15 cellular contexts compared by ENCODE assay signal in genomic region chr2:55524884-55525437, GRCh38. TPM values are rescaled to one million over a fixed set of nuclear protein-coding genes. Genes with fewer than 3 reads are reported as not detected.
A peak's percentile ranks its signal among the peaks of the same experiment; 100 is the strongest.
DNase-seq lines count a peak whose midpoint lies in the region; ATAC-seq and TF ChIP-seq lines count a peak whose summit lies in the region.
"Had no signal": no experiment of that assay in that cellular context is flagged by ENCODE, and none has a peak within 500 bp of the region (broad histone marks: within the 10 kb centered on the region; RNA-seq: fewer than 3 reads in every experiment).

No MANE protein-coding gene starts in this region.

- no peaks in the 10 kb centered on the region for H3K9me3 ChIP-seq in T-helper 17 cell (ENCODE audit: control insufficient read depth, low read length, poor library complexity, severe bottlenecking)
- no peaks in the 10 kb centered on the region for H3K9me3 ChIP-seq in liver (ENCODE audit: control insufficient read depth in 4 of 4, low read length in 3 of 4)
- H3K9me3 ChIP-seq in stomach: no peaks in the 10 kb centered on the region
- no peaks in the 10 kb centered on the region for H3K9me3 ChIP-seq in SJCRH30 (replicated peaks)
- H3K9me3 ChIP-seq: BLaER1 treated with 17β-estradiol and CSF1 and Interleukin-3, amounts not matched to agents 10 nM and 100 nM had no signal

- H3K4me3 Mint-ChIP-seq in T-helper 17 cell: no peak overlapping the region
- H3K4me3 Mint-ChIP-seq: B cell; CD8-positive, alpha-beta memory T cell; H9 had no signal

- H3K4me1 ChIP-seq in liver (ENCODE audit: control insufficient read depth in 4 of 4, insufficient read depth in 4 of 4, low read length in 3 of 4): peaks cover 0 to 6% (median 5%) of the 10 kb centered on the region in 4 donors
- peaks cover 0 to 28% (median 11%) of the 10 kb centered on the region in 4 donors for H3K4me1 ChIP-seq in stomach
- no peaks in the 10 kb centered on the region; the same call in 1 of the 2 replicates for H3K4me1 ChIP-seq in SJCRH30

- H3K27ac Mint-ChIP-seq in T-helper 17 cell: peak overlapping the region; percentile 65
- H3K27ac Mint-ChIP-seq: B cell; CD8-positive, alpha-beta memory T cell; H9 had no signal

- no peak for TF ChIP-seq POLR2A in stomach (IDR thresholded peaks at IDR 0.05)

- peaks cover 19% of the 10 kb centered on the region for H3K4me1 Mint-ChIP-seq in T-helper 17 cell

- H3K36me3 ChIP-seq in liver (ENCODE audit: control insufficient read depth in 4 of 4, insufficient read depth in 3 of 4, low read depth in 1 of 4, low read length in 3 of 4) (no peaks in the 10 kb centered on the region), stomach (peaks cover 19 to 74% (median 70%) of the 10 kb centered on the region in 4 donors), SJCRH30 (peaks cover 7% of the 10 kb centered on the region; the same call in 1 of the 2 replicates)

- no peak for ATAC-seq in T-helper 17 cell

- TF ChIP-seq EP300 in stomach (IDR thresholded peaks at IDR 0.05): no peak

- 98% methylated on average over 5 of the region's 5 CpGs for WGBS in liver
- WGBS in stomach, 5 donors: 46 to 58% (median 56%) methylated on average over 5 of the region's 5 CpGs

- H3K4me3 ChIP-seq in liver (ENCODE audit: low read depth in 1 of 3, low read length in 3 of 3) (no peak overlapping the region), stomach (no peak overlapping the region), SJCRH30 (no peak overlapping the region)
- H3K4me3 ChIP-seq: BLaER1 treated with 17β-estradiol and CSF1 and Interleukin-3, amounts not matched to agents 10 nM and 100 nM had no signal

- H3K27me3 Mint-ChIP-seq in T-helper 17 cell: no peaks in the 10 kb centered on the region
- H3K27me3 Mint-ChIP-seq: B cell; CD4-positive, CD25-positive, alpha-beta regulatory T cell; CD8-positive, alpha-beta memory T cell had no signal

- H3K27ac ChIP-seq in 22Rv1 (peak overlapping the region; percentile 19; the same call in 1 of the 2 replicates), liver (ENCODE audit: low read depth in 1 of 2, low read length in 2 of 2) (no peak overlapping the region), stomach (peak overlapping the region in 4 of 5 donors; percentile 41 to 58 (median 47)), SJCRH30 (no peak overlapping the region)
- H3K27ac ChIP-seq: BLaER1 treated with 17β-estradiol and CSF1 and Interleukin-3, amounts not matched to agents 10 nM and 100 nM; HL-60 had no signal

- H3K27me3 ChIP-seq in liver (ENCODE audit: control insufficient read depth in 4 of 4, insufficient read depth in 4 of 4, low read length in 3 of 4) (no peaks in the 10 kb centered on the region), stomach (no peaks in the 10 kb centered on the region), SJCRH30 (no peaks in the 10 kb centered on the region)
- H3K27me3 ChIP-seq: BLaER1 treated with 17β-estradiol and CSF1 and Interleukin-3, amounts not matched to agents 10 nM and 100 nM had no signal

- no peak for DNase-seq in T-helper 17 cell
- peak; percentile 65 for DNase-seq in stomach
- no peak for DNase-seq in stimulated activated CD4-positive, alpha-beta T cell treated with anti-CD3 and anti-CD28 coated beads, Interleukin-4, amount 100 ng/mL, for 4 hours
- DNase-seq in SJCRH30: no peak
- no peak for DNase-seq in T-helper 1 cell
- DNase-seq: CD4-positive, CD25-positive, alpha-beta regulatory T cell; CD8-positive, alpha-beta memory T cell; COR-L47; H9; IMR-90 had no signal

- no peak overlapping the region for H3K9ac ChIP-seq in liver (ENCODE audit: low read depth in 1 of 2, low read length in 2 of 2)
- H3K9ac ChIP-seq: BLaER1 treated with 17β-estradiol and CSF1 and Interleukin-3, amounts not matched to agents 10 nM and 100 nM had no signal

- peaks cover 2% of the 10 kb centered on the region for H3K36me3 Mint-ChIP-seq in T-helper 17 cell (ENCODE audit: low read depth)

- TF ChIP-seq CTCF in 22Rv1 (IDR thresholded peaks at IDR 0.05) (no peak), liver (IDR thresholded peaks at IDR 0.05; ENCODE audit: low read depth, low read length, missing input control) (no peak), stomach (IDR thresholded peaks at IDR 0.05) (no peak)

- intact Hi-C loops in stomach (cut with DNase I; ENCODE audit: low total_unique reads): no loop called here

- no peak for TF ChIP-seq RAD21 in liver (IDR thresholded peaks at IDR 0.05)

TF ChIP-seq in liver, 16 proteins besides CTCF, POLR2A, EP300 and RAD21:
- TF ChIP-seq RXRA (IDR thresholded peaks at IDR 0.05) (no peak), HNF4A (conservative IDR thresholded peaks at IDR 0.05) (peak; percentile 18 to 48), ATF3 (IDR thresholded peaks at IDR 0.05) (no peak), EGR1 (IDR thresholded peaks at IDR 0.05; ENCODE audit: low read depth in 2 of 2) (no peak)

RNA-seq across cellular contexts. Expression of gene CFAP36, which starts 5.4 kb away (rescaled TPM):
- total RNA-seq in T-helper 17 cell: 10 to 100 TPM; 38.7 to 49.7 TPM
- total RNA-seq in liver: 1 to 10 TPM; 2.7 to 5.0 TPM
- polyA plus RNA-seq in liver: 1 to 10 TPM; 6.7 to 8.9 TPM
- 100 to 1,000 TPM in 1 of 5 donors, 10 to 100 TPM in 3, 1 to 10 TPM in 1; 5.2 to 102 (median 22.2) TPM for total RNA-seq in stomach
- 10 to 100 TPM; 39.9 to 71.8 (median 50.3) TPM for polyA plus RNA-seq in stomach
- 21.3 and 22.1 TPM in 2 replicates for total RNA-seq in SJCRH30 (2014; rRNA removed; shearing (Covaris generic))

Comparison
In these comparisons a context has a peak if more than half of its experiments do, and no peak if none do; other contexts are left out.
1. H3K27ac ChIP-seq: peak in 22Rv1 (single experiment) and stomach (4 of 5); none in liver (0 of 2) and SJCRH30 (single experiment).